In the genomic region with DNA sequence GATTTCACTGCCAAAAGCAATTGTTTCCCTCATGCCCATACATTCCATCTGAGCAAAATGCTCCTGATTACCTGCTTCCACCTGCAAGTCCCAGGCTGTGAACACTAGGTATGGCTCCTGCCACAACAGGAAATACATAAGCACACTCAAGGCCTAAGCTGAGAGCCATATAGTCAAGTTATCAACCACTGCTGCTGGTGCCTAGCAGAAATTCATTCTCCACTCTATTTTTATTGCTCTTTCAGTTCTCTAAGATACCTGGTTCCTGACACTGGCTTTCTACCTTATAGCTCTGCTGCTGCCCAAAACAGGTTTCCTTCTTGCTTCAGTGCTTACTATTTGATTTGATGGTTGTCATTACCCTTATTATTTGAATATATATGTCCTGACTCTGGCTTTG, we compare ENCODE assay signal across 16 cellular contexts. TPM values are rescaled to one million over a fixed set of nuclear protein-coding genes. Genes with fewer than 3 reads are reported as not detected.
DNase-seq lines count a peak whose midpoint lies in the region; ATAC-seq and TF ChIP-seq lines count a peak whose summit lies in the region.
"Had no signal": no experiment of that assay in that cellular context is flagged by ENCODE, and none has a peak within 500 bp of the region (broad histone marks: within the 10 kb centered on the region; RNA-seq: fewer than 3 reads in every experiment).

No MANE protein-coding gene starts in this region.

- DNase-seq in DMS79 treated with DMSO at 0.1 percent for 48 hours (lab: John Stamatoyannopoulos, UW): peak; percentile 78
- DNase-seq in KG1 (lab: John Stamatoyannopoulos, UW): peak; percentile 13
- DNase-seq in mesothelial cell of epicardium (ENCODE audit: low spot score in 2 of 2, unreplicated experiment in 2 of 2): no peak
- DNase-seq in AML-193 (lab: John Stamatoyannopoulos, UW): no peak
- DNase-seq: activated naive CD8-positive, alpha-beta T cell treated with anti-CD3 and anti-CD28 coated beads, Interleukin-2, amount 10 ng/mL, durations not matched to agents 7 days and 5 days; foreskin melanocyte; retina had no signal

- no peak overlapping the region for H3K4me3 Mint-ChIP-seq in mesothelial cell of epicardium
- H3K4me3 Mint-ChIP-seq: activated naive CD8-positive, alpha-beta T cell treated with anti-CD3 and anti-CD28 coated beads, Interleukin-2, amount 10 ng/mL, durations not matched to agents 7 days and 5 days; activated T-helper 1 cell treated with anti-CD3 and anti-CD28 coated beads, Interleukin-12 subunit alpha, Interleukin-12 subunit beta, Interleukin-2, Interleukin-4 antibody, amounts not matched to agents 30 ng/mL and 10 ng/mL and 1 ng/mL, durations not matched to agents 14 hours and 24 hours and 36 hours; dendritic cell treated with granulocyte-macrophage colony-stimulating factor and Interleukin-4, amounts not matched to agents 40 ng/mL and 50 ng/mL, for 4 days; GM23338; neural crest cell; stimulated activated effector memory CD8-positive, alpha-beta T cell treated with anti-CD3 and anti-CD28 coated beads, Interleukin-12 subunit alpha, Interleukin-12 subunit beta, amount 100 ng/mL, for 72 hours; WTC11 had no signal

- no peak for TF ChIP-seq CTCF in mesothelial cell of epicardium (IDR thresholded peaks at IDR 0.05; ENCODE audit: unreplicated experiment)

- no peaks in the 10 kb centered on the region for H3K9me3 Mint-ChIP-seq in mesothelial cell of epicardium
- H3K9me3 Mint-ChIP-seq: activated naive CD8-positive, alpha-beta T cell treated with anti-CD3 and anti-CD28 coated beads, Interleukin-2, amount 10 ng/mL, durations not matched to agents 7 days and 5 days; activated T-helper 1 cell treated with anti-CD3 and anti-CD28 coated beads, Interleukin-12 subunit alpha, Interleukin-12 subunit beta, Interleukin-2, Interleukin-4 antibody, amounts not matched to agents 30 ng/mL and 10 ng/mL and 1 ng/mL, durations not matched to agents 14 hours and 24 hours and 36 hours; dendritic cell treated with granulocyte-macrophage colony-stimulating factor and Interleukin-4, amounts not matched to agents 40 ng/mL and 50 ng/mL, for 4 days; GM23338; neural crest cell; stimulated activated effector memory CD8-positive, alpha-beta T cell treated with anti-CD3 and anti-CD28 coated beads, Interleukin-12 subunit alpha, Interleukin-12 subunit beta, amount 100 ng/mL, for 72 hours; WTC11 had no signal

- peaks cover 6% of the 10 kb centered on the region for H3K4me1 Mint-ChIP-seq in mesothelial cell of epicardium
- H3K4me1 Mint-ChIP-seq: GM23338; stimulated activated effector memory CD8-positive, alpha-beta T cell treated with anti-CD3 and anti-CD28 coated beads, Interleukin-12 subunit alpha, Interleukin-12 subunit beta, amount 100 ng/mL, for 72 hours; WTC11 had no signal

- H3K36me3 Mint-ChIP-seq in mesothelial cell of epicardium: peaks cover 15% of the 10 kb centered on the region

- ATAC-seq in GM18511 (IDR thresholded peaks at IDR 0.05; ENCODE audit: unreplicated experiment) (peak; percentile 58), HG02678 (IDR thresholded peaks at IDR 0.05; ENCODE audit: unreplicated experiment) (peak; percentile 33), GM21423 (IDR thresholded peaks at IDR 0.05; ENCODE audit: unreplicated experiment) (no peak)
- ATAC-seq: GM23338; stimulated activated effector memory CD8-positive, alpha-beta T cell treated with anti-CD3 and anti-CD28 coated beads, Interleukin-12 subunit alpha, Interleukin-12 subunit beta, amount 100 ng/mL, for 72 hours; WTC11 had no signal

- no peaks in the 10 kb centered on the region for H3K27me3 Mint-ChIP-seq in mesothelial cell of epicardium (ENCODE audit: low read depth)
- H3K27me3 Mint-ChIP-seq: activated naive CD8-positive, alpha-beta T cell treated with anti-CD3 and anti-CD28 coated beads, Interleukin-2, amount 10 ng/mL, durations not matched to agents 7 days and 5 days; dendritic cell treated with granulocyte-macrophage colony-stimulating factor and Interleukin-4, amounts not matched to agents 40 ng/mL and 50 ng/mL, for 4 days had no signal

- H3K27ac Mint-ChIP-seq in mesothelial cell of epicardium: no peak overlapping the region
- H3K27ac Mint-ChIP-seq: activated naive CD8-positive, alpha-beta T cell treated with anti-CD3 and anti-CD28 coated beads, Interleukin-2, amount 10 ng/mL, durations not matched to agents 7 days and 5 days; activated T-helper 1 cell treated with anti-CD3 and anti-CD28 coated beads, Interleukin-12 subunit alpha, Interleukin-12 subunit beta, Interleukin-2, Interleukin-4 antibody, amounts not matched to agents 30 ng/mL and 10 ng/mL and 1 ng/mL, durations not matched to agents 14 hours and 24 hours and 36 hours; dendritic cell treated with granulocyte-macrophage colony-stimulating factor and Interleukin-4, amounts not matched to agents 40 ng/mL and 50 ng/mL, for 4 days; GM23338; stimulated activated effector memory CD8-positive, alpha-beta T cell treated with anti-CD3 and anti-CD28 coated beads, Interleukin-12 subunit alpha, Interleukin-12 subunit beta, amount 100 ng/mL, for 72 hours; WTC11 had no signal

RNA-seq across cellular contexts. Expression of gene SLC36A4, which starts 31.6 kb away (rescaled TPM):
- 23.6 to 25.3 TPM (median 24.7 TPM) in 3 replicates for total RNA-seq in mesothelial cell of epicardium

Comparison
In these comparisons a context has a peak if more than half of its experiments do, and no peak if none do; other contexts are left out.
1. DNase-seq: peak in DMS79 treated with DMSO at 0.1 percent for 48 hours (single experiment) and KG1 (single experiment); none in mesothelial cell of epicardium (0 of 2) and AML-193 (0 of 2).